In the genomic region with DNA sequence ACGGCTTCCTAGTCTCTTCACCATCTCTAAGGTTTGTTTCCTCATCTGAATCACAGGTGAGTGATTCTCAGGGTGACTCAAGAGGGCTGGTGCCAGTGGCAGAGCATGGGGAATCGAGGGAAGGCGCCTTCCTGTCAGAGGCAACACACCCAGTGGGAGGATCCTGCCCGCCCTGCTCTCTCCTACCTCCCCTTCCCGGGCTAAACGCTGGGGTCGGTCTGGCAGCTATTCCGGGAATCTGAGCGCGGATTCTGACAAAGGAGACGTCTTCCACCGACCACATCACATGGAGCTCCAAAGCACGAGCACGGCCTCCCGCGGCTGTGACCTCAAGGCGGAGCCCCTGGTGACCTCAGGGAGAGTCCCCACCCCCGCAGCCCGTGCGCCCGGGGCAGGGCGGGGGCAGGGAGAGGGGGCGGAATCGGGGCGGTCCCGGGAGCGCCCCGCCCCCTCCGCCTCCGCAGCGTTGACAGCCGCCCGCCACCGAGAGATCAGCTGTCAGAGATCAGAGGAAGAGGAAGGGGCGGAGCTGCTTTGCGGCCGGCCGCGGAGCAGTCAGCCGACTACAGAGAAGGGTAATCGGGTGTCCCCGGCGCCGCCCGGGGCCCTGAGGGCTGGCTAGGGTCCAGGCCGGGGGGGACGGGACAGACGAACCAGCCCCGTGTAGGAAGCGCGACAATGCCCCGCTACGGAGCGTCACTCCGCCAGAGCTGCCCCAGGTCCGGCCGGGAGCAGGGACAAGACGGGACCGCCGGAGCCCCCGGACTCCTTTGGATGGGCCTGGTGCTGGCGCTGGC, we compare ENCODE assay signal across 8 cellular contexts. TPM values are rescaled to one million over a fixed set of nuclear protein-coding genes. Genes with fewer than 3 reads are reported as not detected.
DNase-seq lines count a peak whose midpoint lies in the region; ATAC-seq lines count a peak whose summit lies in the region.

Gene SMPD1 (plus strand): TSS at position 554 of the 797 bp plus-strand sequence. CDS start 125 bp downstream, at position 679.

- peak within 1 kb of the TSS; percentile 83 to 100 (median 97) for H3K4me2 ChIP-seq in BLaER1 treated with 17β-estradiol and CSF1 and Interleukin-3, amounts not matched to agents 10 nM and 100 nM

- ATAC-seq in GM19324 (IDR thresholded peaks at IDR 0.05; ENCODE audit: low FRiP score, unreplicated experiment) (peak; percentile 99), HG03460 (IDR thresholded peaks at IDR 0.05; ENCODE audit: unreplicated experiment) (peak; percentile 97), left lobe of liver (peak; percentile 95)

- no peaks in the 10 kb centered on the region; a peak in 1 of 22 replicates for H4K20me1 ChIP-seq in BLaER1 treated with 17β-estradiol and CSF1 and Interleukin-3, amounts not matched to agents 10 nM and 100 nM

- no peaks in the 10 kb centered on the region; a peak in 1 of 22 replicates for H3K9me3 ChIP-seq in BLaER1 treated with 17β-estradiol and CSF1 and Interleukin-3, amounts not matched to agents 10 nM and 100 nM (replicated peaks in 1 of 11)

- no peaks in the 10 kb centered on the region for H3K27me3 ChIP-seq in BLaER1 treated with 17β-estradiol and CSF1 and Interleukin-3, amounts not matched to agents 10 nM and 100 nM

- H3K9ac ChIP-seq in BLaER1 treated with 17β-estradiol and CSF1 and Interleukin-3, amounts not matched to agents 10 nM and 100 nM = peak within 1 kb of the TSS; percentile 76 to 95 (median 82)

- H3K36me3 ChIP-seq in BLaER1 treated with 17β-estradiol and CSF1 and Interleukin-3, amounts not matched to agents 10 nM and 100 nM = peaks cover 0 to 19% (median 0%) of the 10 kb centered on the region in 11 experiments; a peak in 4 of 22 replicates

- H3K4me3 ChIP-seq in BLaER1 treated with 17β-estradiol and CSF1 and Interleukin-3, amounts not matched to agents 10 nM and 100 nM = peak within 1 kb of the TSS; percentile 65 to 86 (median 76)

- peak within 1 kb of the TSS; percentile 71 to 93 (median 83) for H3K27ac ChIP-seq in BLaER1 treated with 17β-estradiol and CSF1 and Interleukin-3, amounts not matched to agents 10 nM and 100 nM

- DNase-seq in NCI-H526 treated with DMSO at 0.1 percent for 48 hours (lab: John Stamatoyannopoulos, UW) (peak; percentile 94), dedifferentiated amniotic fluid mesenchymal stem cell (ENCODE audit: extremely low spot score) (peak; percentile 69), left lobe of liver (ENCODE audit: low spot score) (peak; percentile 96)
- peak; percentile 88 to 89 for DNase-seq in activated CD4-positive, alpha-beta T cell treated with anti-CD3 and anti-CD28 coated beads, Interleukin-2, amount 50 U/mL, for 24 hours (ENCODE audit: low read depth in 1 of 2, low spot score in 1 of 2)
- peak; percentile 92 to 93 for DNase-seq in stimulated activated CD4-positive, alpha-beta T cell treated with anti-CD3 and anti-CD28 coated beads, Interleukin-2, amount 100 ng/mL, for 24 hours

- peaks cover 23 to 48% (median 32%) of the 10 kb centered on the region in 10 experiments for H3K4me1 ChIP-seq in BLaER1 treated with 17β-estradiol and CSF1 and Interleukin-3, amounts not matched to agents 10 nM and 100 nM

RNA-seq across cellular contexts. Expression of gene SMPD1, which starts in this region (rescaled TPM):
- 62.0 TPM for total RNA-seq in left lobe of liver

Comparison
In these comparisons a context has a peak if more than half of its experiments do, and no peak if none do; other contexts are left out.
1. Peak in every context shown above with its lines: DNase-seq, ATAC-seq, H3K4me3 ChIP-seq and H3K27ac ChIP-seq.